13 cellular contexts compared by ENCODE assay signal in genomic region chr16:30051518-30051917, GRCh38. TPM values are rescaled to one million over a fixed set of nuclear protein-coding genes. Genes with fewer than 3 reads are reported as not detected.
DNase-seq lines count a peak whose midpoint lies in the region; ATAC-seq, FAIRE-seq and TF ChIP-seq lines count a peak whose summit lies in the region.
"Had no signal": no experiment of that assay in that cellular context is flagged by ENCODE, and none has a peak within 500 bp of the region (broad histone marks: within the 10 kb centered on the region; RNA-seq: fewer than 3 reads in every experiment).

No MANE protein-coding gene starts in this region.

- H3K9me3 ChIP-seq in left ventricle myocardium inferior (replicated peaks) (no peaks in the 10 kb centered on the region), lower lobe of right lung (no peaks in the 10 kb centered on the region)

- peak overlapping the region; percentile 81 for H3K27ac Mint-ChIP-seq in activated CD4-positive, alpha-beta memory T cell treated with anti-CD3 and anti-CD28 coated beads, Interleukin-2, amount 10 ng/mL, durations not matched to agents 7 days and 5 days

- H3K4me1 Mint-ChIP-seq in activated CD4-positive, alpha-beta memory T cell treated with anti-CD3 and anti-CD28 coated beads, Interleukin-2, amount 10 ng/mL, durations not matched to agents 7 days and 5 days: peaks cover 40% of the 10 kb centered on the region

- no peaks in the 10 kb centered on the region for H3K9me3 Mint-ChIP-seq in activated CD4-positive, alpha-beta memory T cell treated with anti-CD3 and anti-CD28 coated beads, Interleukin-2, amount 10 ng/mL, durations not matched to agents 7 days and 5 days

- peak; percentile 27 for FAIRE-seq in H54 (lab: Jason Lieb, UNC)

- TF ChIP-seq POLR2A in H54 (IDR thresholded peaks at IDR 0.05; ENCODE audit: low read depth, low read length): 0 out of 2 replicates have a peak, but pooled peaks have one; percentile 21

- no peaks in the 10 kb centered on the region for H3K27me3 Mint-ChIP-seq in activated CD4-positive, alpha-beta memory T cell treated with anti-CD3 and anti-CD28 coated beads, Interleukin-2, amount 10 ng/mL, durations not matched to agents 7 days and 5 days

- no peak for TF ChIP-seq CTCF in left ventricle myocardium inferior (IDR thresholded peaks at IDR 0.05; ENCODE audit: borderline replicate concordance)
- TF ChIP-seq CTCF in lower lobe of right lung (IDR thresholded peaks at IDR 0.05): no peak

- peak overlapping the region; percentile 84 for H3K4me3 Mint-ChIP-seq in activated CD4-positive, alpha-beta memory T cell treated with anti-CD3 and anti-CD28 coated beads, Interleukin-2, amount 10 ng/mL, durations not matched to agents 7 days and 5 days

- POLR2A ChIA-PET in activated CD4-positive, alpha-beta memory T cell treated with anti-CD3 and anti-CD28 coated beads, Interleukin-2, amount 10 ng/mL, durations not matched to agents 7 days and 5 days (lab: Charles Lee): interaction anchor here (7.7 kb wide), 1 partner anchor 13 kb away, joined by 111 read pairs; the partner anchor contains the start of gene ALDOA

- peaks cover 10% of the 10 kb centered on the region for H3K36me3 Mint-ChIP-seq in activated CD4-positive, alpha-beta memory T cell treated with anti-CD3 and anti-CD28 coated beads, Interleukin-2, amount 10 ng/mL, durations not matched to agents 7 days and 5 days (ENCODE audit: low read depth)

- intact Hi-C loops in left ventricle myocardium inferior (cut with micrococcal nuclease): no loop called here
- intact Hi-C loops in lower lobe of right lung (cut with DNase I): no loop called here

- H3K4me1 ChIP-seq in left ventricle myocardium inferior: peaks cover 21% of the 10 kb centered on the region
- H3K4me1 ChIP-seq in lower lobe of right lung: peaks cover 15% of the 10 kb centered on the region

- DNase-seq in AG08395 (ENCODE audit: low spot score) (peak; percentile 84), H54 (ENCODE audit: insufficient read length, low spot score) (peak; percentile 87), hepatic stellate cell (ENCODE audit: low spot score) (peak; percentile 80), left ventricle myocardium inferior (no peak), lower lobe of right lung (no peak)
- DNase-seq in activated CD4-positive, alpha-beta memory T cell treated with anti-CD3 and anti-CD28 coated beads, Interleukin-2, amount 10 ng/mL, durations not matched to agents 7 days and 5 days: no peak
- DNase-seq in stimulated activated naive CD4-positive, alpha-beta T cell treated with Interleukin-2 at 50 U/mL for 16 hours (lab: John Stamatoyannopoulos, UW): no peak
- DNase-seq: cerebellar nuclear complex; DMS79; NCI-H446 treated with DMSO at 0.1 percent for 48 hours; stimulated activated naive CD4-positive, alpha-beta T cell had no signal

- H3K4me3 ChIP-seq in left ventricle myocardium inferior: no peak overlapping the region
- H3K4me3 ChIP-seq in lower lobe of right lung: no peak overlapping the region

- H3K36me3 ChIP-seq in left ventricle myocardium inferior (no peaks in the 10 kb centered on the region), lower lobe of right lung (no peaks in the 10 kb centered on the region)

- ATAC-seq in GM18858 (IDR thresholded peaks at IDR 0.05; ENCODE audit: unreplicated experiment) (no peak), lower lobe of right lung (no peak)
- ATAC-seq: sciatic nerve had no signal

- CTCF ChIA-PET in activated CD4-positive, alpha-beta memory T cell treated with anti-CD3 and anti-CD28 coated beads, Interleukin-2, amount 10 ng/mL, durations not matched to agents 7 days and 5 days (lab: Charles Lee): interaction anchor here (0.5 to 1.8 kb wide), 4 partner anchors 9 to 261 kb away, joined by 3 to 8 read pairs (median 5); partner anchors contain the start of genes KIF22 and TBX6

- H3K27me3 ChIP-seq in left ventricle myocardium inferior (ENCODE audit: low read depth): no peaks in the 10 kb centered on the region
- no peaks in the 10 kb centered on the region for H3K27me3 ChIP-seq in lower lobe of right lung (ENCODE audit: low read depth)

- H3K27ac ChIP-seq in left ventricle myocardium inferior (replicated peaks) (no peak overlapping the region), lower lobe of right lung (no peak overlapping the region)

RNA-seq across cellular contexts. Expression of gene ALDOA, which starts 14.0 kb away (rescaled TPM):
- total RNA-seq in activated CD4-positive, alpha-beta memory T cell treated with anti-CD3 and anti-CD28 coated beads, Interleukin-2, amount 10 ng/mL, durations not matched to agents 7 days and 5 days: 1,000 to 10,000 TPM; 1,403 to 1,450 TPM
- 3,337 TPM for total RNA-seq in left ventricle myocardium inferior
- total RNA-seq in lower lobe of right lung: 733 TPM

RNA-seq across cellular contexts. Expression of gene TLCD3B, which starts 20.4 kb away (rescaled TPM):
- 1 to 10 TPM; 6.0 to 6.9 TPM for total RNA-seq in activated CD4-positive, alpha-beta memory T cell treated with anti-CD3 and anti-CD28 coated beads, Interleukin-2, amount 10 ng/mL, durations not matched to agents 7 days and 5 days
- not detected for total RNA-seq in left ventricle myocardium inferior
- not detected for total RNA-seq in lower lobe of right lung
- total RNA-seq: sciatic nerve had no signal

RNA-seq across cellular contexts. Expression of gene PPP4C, which starts 24.3 kb away (rescaled TPM):
- total RNA-seq in activated CD4-positive, alpha-beta memory T cell treated with anti-CD3 and anti-CD28 coated beads, Interleukin-2, amount 10 ng/mL, durations not matched to agents 7 days and 5 days: 100 to 1,000 TPM; 146 to 147 TPM
- total RNA-seq in left ventricle myocardium inferior (32.2 TPM), lower lobe of right lung (68.9 TPM)

RNA-seq across cellular contexts. Expression of gene C16orf92, which starts 28.5 kb away (rescaled TPM):
- total RNA-seq in activated CD4-positive, alpha-beta memory T cell treated with anti-CD3 and anti-CD28 coated beads, Interleukin-2, amount 10 ng/mL, durations not matched to agents 7 days and 5 days: not detected
- total RNA-seq in left ventricle myocardium inferior: not detected
- not detected for total RNA-seq in lower lobe of right lung
- total RNA-seq: sciatic nerve had no signal

RNA-seq across cellular contexts. Expression of gene TBX6, which starts 40.2 kb away (rescaled TPM):
- total RNA-seq in activated CD4-positive, alpha-beta memory T cell treated with anti-CD3 and anti-CD28 coated beads, Interleukin-2, amount 10 ng/mL, durations not matched to agents 7 days and 5 days: 1 to 10 TPM; 1.9 to 2.5 TPM
- total RNA-seq in left ventricle myocardium inferior (1.0 TPM), lower lobe of right lung (1.6 TPM)

Comparison
In these comparisons a context has a peak if more than half of its experiments do, and no peak if none do; other contexts are left out.
1. DNase-seq: peak in AG08395 (single experiment), H54 (single experiment) and hepatic stellate cell (single experiment); none in activated CD4-positive, alpha-beta memory T cell treated with anti-CD3 and anti-CD28 coated beads, Interleukin-2, amount 10 ng/mL, durations not matched to agents 7 days and 5 days (single experiment), left ventricle myocardium inferior (single experiment), lower lobe of right lung (single experiment) and stimulated activated naive CD4-positive, alpha-beta T cell treated with Interleukin-2 at 50 U/mL for 16 hours (single experiment).